1 cellular context compared by ENCODE assay signal in genomic region chr15:64355559-64356442, GRCh38.
TF ChIP-seq lines count a peak whose summit lies in the region.

CSNK1G1 (minus strand) TSS chr15:64356173; CDS start chr15:64300499, 55,674 bp downstream.

TF ChIP-seq in HepG2, 621 proteins besides CTCF, POLR2A, EP300 and RAD21 (continued from another document and continues in another):
- TF ChIP-seq ZBTB40 (IDR thresholded peaks at IDR 0.05) (peak; percentile 75), ZBTB40 (CRISPR knock-in tag; IDR thresholded peaks at IDR 0.05) (no peak; the same call in 1 of the 2 replicates), ZNF576 (CRISPR knock-in tag; IDR thresholded peaks at IDR 0.05) (0 out of 2 replicates have a peak, but pooled peaks have one; percentile 34), SMAD3 (CRISPR knock-in tag; IDR thresholded peaks at IDR 0.05) (0 out of 2 replicates have a peak, but pooled peaks have one; percentile 33), HOXA3 (CRISPR knock-in tag; IDR thresholded peaks at IDR 0.05) (peak; percentile 65), GABPA (IDR thresholded peaks at IDR 0.05; ENCODE audit: low read depth, low read length) (peak; percentile 92), GABPA (CRISPR knock-in tag; IDR thresholded peaks at IDR 0.05; ENCODE audit: low read depth) (peak; percentile 98), NRL (CRISPR knock-in tag; IDR thresholded peaks at IDR 0.05; ENCODE audit: borderline replicate concordance) (peak; percentile 48; the same call in 1 of the 2 replicates), ZNF605 (CRISPR knock-in tag; IDR thresholded peaks at IDR 0.05) (peak; percentile 51), POLR2G (IDR thresholded peaks at IDR 0.05; ENCODE audit: low read depth, low read length) (peak; percentile 78), MAX (IDR thresholded peaks at IDR 0.05) (peak; percentile 53), HBP1 (CRISPR knock-in tag; IDR thresholded peaks at IDR 0.05; ENCODE audit: low read depth) (no peak), MXI1 (IDR thresholded peaks at IDR 0.05; ENCODE audit: borderline replicate concordance, low read depth, low read length) (peak; percentile 93; the same call in 2 of the 3 replicates), ZNF746 (CRISPR knock-in tag; IDR thresholded peaks at IDR 0.05) (peak; percentile 25; the same call in 1 of the 2 replicates), KAT8 (CRISPR knock-in tag; IDR thresholded peaks at IDR 0.05) (peak; percentile 92), ZSCAN12 (CRISPR knock-in tag; IDR thresholded peaks at IDR 0.05) (no peak), NFYC (CRISPR knock-in tag; IDR thresholded peaks at IDR 0.05) (peak; percentile 78), ELF4 (CRISPR knock-in tag; IDR thresholded peaks at IDR 0.05; ENCODE audit: borderline replicate concordance) (peak; percentile 71; the same call in 1 of the 2 replicates), ELF3 (CRISPR knock-in tag; IDR thresholded peaks at IDR 0.05) (peak; percentile 77), ZNF225 (CRISPR knock-in tag; IDR thresholded peaks at IDR 0.05) (peak; percentile 33; the same call in 1 of the 2 replicates), TARDBP (CRISPR knock-in tag; IDR thresholded peaks at IDR 0.05) (peak; percentile 58; the same call in 1 of the 2 replicates), ZNF564 (CRISPR knock-in tag; IDR thresholded peaks at IDR 0.05) (no peak; the same call in 1 of the 2 replicates), ZBTB37 (CRISPR knock-in tag; IDR thresholded peaks at IDR 0.05) (no peak), PITX1 (CRISPR knock-in tag; IDR thresholded peaks at IDR 0.05) (peak; percentile 62; the same call in 1 of the 2 replicates), HMGXB3 (CRISPR knock-in tag; IDR thresholded peaks at IDR 0.05; ENCODE audit: borderline replicate concordance) (0 out of 2 replicates have a peak, but pooled peaks have one; percentile 19), KDM5B (CRISPR knock-in tag; IDR thresholded peaks at IDR 0.05; ENCODE audit: borderline replicate concordance) (peak; percentile 71; the same call in 1 of the 2 replicates), STAG1 (CRISPR knock-in tag; IDR thresholded peaks at IDR 0.05) (no peak), ERF (CRISPR knock-in tag; IDR thresholded peaks at IDR 0.05) (peak; percentile 18; the same call in 1 of the 2 replicates), GABPB1 (CRISPR knock-in tag; IDR thresholded peaks at IDR 0.05) (peak; percentile 98), ZNF275 (CRISPR knock-in tag; IDR thresholded peaks at IDR 0.05; ENCODE audit: borderline replicate concordance) (0 out of 2 replicates have a peak, but pooled peaks have one; percentile 30), ZFX (CRISPR knock-in tag; IDR thresholded peaks at IDR 0.05; ENCODE audit: low read depth) (0 out of 2 replicates have a peak, but pooled peaks have one; percentile 5), MNT (IDR thresholded peaks at IDR 0.05) (peak; percentile 36), GTF3A (CRISPR knock-in tag; conservative IDR thresholded peaks at IDR 0.05) (no peak), PHF20 (CRISPR knock-in tag; IDR thresholded peaks at IDR 0.05) (peak; percentile 88), ELF1 (CRISPR knock-in tag; IDR thresholded peaks at IDR 0.05) (peak; percentile 99), PCBP1 (IDR thresholded peaks at IDR 0.05; ENCODE audit: borderline replicate concordance, low read depth, low read length) (0 out of 2 replicates have a peak, but pooled peaks have one; percentile 79), KAT2B (IDR thresholded peaks at IDR 0.05; ENCODE audit: borderline replicate concordance, low read depth, low read length) (no peak), ZNF580 (CRISPR knock-in tag; IDR thresholded peaks at IDR 0.05; ENCODE audit: borderline replicate concordance, low read depth) (no peak)
